In the genomic region with DNA sequence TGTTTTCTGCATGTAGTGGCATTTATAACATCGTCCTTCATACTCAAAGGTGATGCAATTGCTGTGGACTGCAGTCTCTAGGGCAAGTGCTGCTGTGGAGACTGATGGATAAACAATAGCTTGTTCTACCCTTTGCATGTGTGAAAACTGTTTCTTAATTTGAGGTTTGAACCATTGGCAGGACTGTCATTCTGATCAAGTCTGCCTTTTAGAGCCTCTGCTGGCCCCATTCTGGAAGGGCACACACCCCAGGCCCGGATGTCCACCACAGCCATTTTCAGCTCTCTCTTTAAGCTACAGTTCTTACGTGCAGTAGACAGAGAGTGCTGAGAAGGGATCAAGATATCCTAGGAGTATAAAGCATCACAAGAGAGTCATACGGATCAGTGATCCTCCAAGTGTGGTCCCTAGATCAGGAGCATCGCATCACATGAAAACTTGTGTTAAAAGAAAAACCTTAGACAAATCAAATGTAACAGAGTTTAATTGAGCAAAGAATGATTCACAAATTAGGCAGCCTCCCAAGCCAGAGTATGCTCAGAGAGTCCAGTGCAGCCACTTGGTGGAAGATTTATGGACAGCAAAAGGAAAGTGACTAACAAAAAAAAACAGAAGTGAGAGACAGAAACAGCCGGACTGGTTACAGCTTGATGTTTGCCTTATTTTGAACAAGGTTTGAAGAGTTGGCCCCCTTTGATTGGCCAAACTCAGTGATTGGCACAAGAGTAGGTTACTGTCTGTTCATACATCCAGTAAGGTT, we compare ENCODE assay signal across 8 cellular contexts. TPM values are rescaled to one million over a fixed set of nuclear protein-coding genes. Genes with fewer than 3 reads are reported as not detected.
DNase-seq lines count a peak whose midpoint lies in the region; ATAC-seq, FAIRE-seq and TF ChIP-seq lines count a peak whose summit lies in the region.

No MANE protein-coding gene starts in this region.

- CTCF ChIA-PET in MCF 10A (lab: Yijun Ruan, JAX), result interaction anchor here (0.7 to 3.9 kb wide), 7 partner anchors 44 to 130 kb away, joined by 3 to 40 read pairs (median 4); a partner anchor contains a TSS
- CTCF ChIA-PET in HepG2 (lab: Yijun Ruan, JAX; ENCODE audit: low intra/inter-chr PET ratio, low total read pairs), result interaction anchor here (5.9 kb wide), 1 partner anchor 88 kb away, joined by 68 read pairs; no protein-coding TSS in a partner anchor

- DNase-seq in MCF 10A (ENCODE audit: unreplicated experiment), result peak; percentile 67
- DNase-seq in breast epithelium (ENCODE audit: low spot score in 2 of 2), result no peak
- DNase-seq in HepG2 (ENCODE audit: low spot score), result no peak
- DNase-seq in activated naive CD8-positive, alpha-beta T cell treated with anti-CD3 and anti-CD28 coated beads for 36 hours, result no peak
- no peak for DNase-seq in NCI-H2227 treated with DMSO at 0.1 percent for 48 hours (lab: John Stamatoyannopoulos, UW)
- DNase-seq in DMS53 (lab: John Stamatoyannopoulos, UW), result no peak

- peak; percentile 62 for ATAC-seq in HG03378 (IDR thresholded peaks at IDR 0.05; ENCODE audit: unreplicated experiment)
- ATAC-seq in HepG2, result peak; percentile 43; the same call in 2 of the 3 replicates

- H2AFZ ChIP-seq in HepG2 (ENCODE audit: low read length), result no peak overlapping the region

- no peak overlapping the region for H3K4me2 ChIP-seq in HepG2 (ENCODE audit: low read depth, low read length)

- H3K4me3 ChIP-seq in breast epithelium (no peak overlapping the region), HepG2 (replicated peaks in 1 of 3; ENCODE audit: insufficient read depth in 1 of 3, low read depth in 2 of 3, low read length in 3 of 3) (no peak overlapping the region)

- BruUV-seq in MCF 10A (replicated peaks; lab: Mats Ljungman, UMichigan), result no TSS peak
- no TSS peak for BruUV-seq in HepG2 (replicated peaks; lab: Mats Ljungman, UMichigan)

- no peaks in the 10 kb centered on the region for H4K20me1 ChIP-seq in HepG2 (ENCODE audit: insufficient read depth, low read length)

- H3K36me3 ChIP-seq in breast epithelium, result no peaks in the 10 kb centered on the region
- H3K36me3 ChIP-seq in HepG2 (replicated peaks in 1 of 2; ENCODE audit: control insufficient read depth in 1 of 2, insufficient read depth in 2 of 2, low read length in 2 of 2), result no peaks in the 10 kb centered on the region; a peak in 1 of 5 replicates

- H3K27ac Mint-ChIP-seq in MCF 10A (ENCODE audit: low read depth, unreplicated experiment), result peak overlapping the region; percentile 25
- H3K27ac Mint-ChIP-seq in activated naive CD8-positive, alpha-beta T cell treated with anti-CD3 and anti-CD28 coated beads for 36 hours, result no peak overlapping the region

- peaks cover 8% of the 10 kb centered on the region for H3K79me2 ChIP-seq in HepG2 (ENCODE audit: insufficient read depth, low read length)

- H3K4me1 ChIP-seq in breast epithelium (no peaks in the 10 kb centered on the region), HepG2 (ENCODE audit: insufficient read depth, low read length) (peaks cover 32% of the 10 kb centered on the region)

- no peak for FAIRE-seq in HepG2 (lab: Jason Lieb, UNC)

- H3K27ac ChIP-seq in breast epithelium (no peak overlapping the region), angular gyrus (ENCODE audit: low read depth, low read length) (peak overlapping the region; percentile 56), HepG2 (ENCODE audit: extremely low read length, insufficient read depth, low read length) (no peak overlapping the region)

- H3K27me3 ChIP-seq in breast epithelium (no peaks in the 10 kb centered on the region), HepG2 (ENCODE audit: control insufficient read depth in 1 of 2, insufficient read depth in 2 of 2, low read length in 2 of 2) (no peaks in the 10 kb centered on the region)

- no peak overlapping the region for H3K9ac ChIP-seq in HepG2 (ENCODE audit: insufficient read depth, low read depth, low read length)

- TF ChIP-seq EP300 in HepG2 (IDR thresholded peaks at IDR 0.05; ENCODE audit: low read depth in 2 of 2, low read length in 2 of 2) (no peak), HepG2 (CRISPR knock-in tag; IDR thresholded peaks at IDR 0.05; ENCODE audit: borderline replicate concordance) (no peak)

- H3K9me3 ChIP-seq in breast epithelium, result no peaks in the 10 kb centered on the region
- H3K9me3 ChIP-seq in HepG2 (ENCODE audit: low read length), result no peaks in the 10 kb centered on the region

- 79% methylated on average over 6 of the region's 6 CpGs for WGBS in HepG2 (ENCODE audit: low lambda C conversion rate)

- H3K27me3 Mint-ChIP-seq in MCF 10A (ENCODE audit: insufficient read depth, unreplicated experiment), result no peaks in the 10 kb centered on the region
- peaks cover 11% of the 10 kb centered on the region for H3K27me3 Mint-ChIP-seq in activated naive CD8-positive, alpha-beta T cell treated with anti-CD3 and anti-CD28 coated beads for 36 hours

- no peak for TF ChIP-seq RAD21 in HepG2 (CRISPR knock-in tag; IDR thresholded peaks at IDR 0.05)

- H3K36me3 Mint-ChIP-seq in MCF 10A (ENCODE audit: insufficient read depth, unreplicated experiment), result no peaks in the 10 kb centered on the region
- no peaks in the 10 kb centered on the region for H3K36me3 Mint-ChIP-seq in activated naive CD8-positive, alpha-beta T cell treated with anti-CD3 and anti-CD28 coated beads for 36 hours

- no peaks in the 10 kb centered on the region for H3K9me3 Mint-ChIP-seq in MCF 10A (ENCODE audit: unreplicated experiment)
- no peaks in the 10 kb centered on the region for H3K9me3 Mint-ChIP-seq in activated naive CD8-positive, alpha-beta T cell treated with anti-CD3 and anti-CD28 coated beads for 36 hours

- peak overlapping the region; percentile 19 for H3K4me3 Mint-ChIP-seq in MCF 10A (ENCODE audit: unreplicated experiment)
- H3K4me3 Mint-ChIP-seq in activated naive CD8-positive, alpha-beta T cell treated with anti-CD3 and anti-CD28 coated beads for 36 hours, result no peak overlapping the region

- intact Hi-C loops in MCF 10A (cut with micrococcal nuclease) (no loop called here), breast epithelium (cut with DNase I; ENCODE audit: low total_unique reads) (no loop called here), HepG2 (cut with micrococcal nuclease; ENCODE audit: unreplicated experiment) (no loop called here)

- in situ Hi-C loops in HepG2 (cut with HindIII; ENCODE audit: extremely low pct_ligation_motif_present, low pct_unique_long_range_greater_than_20kb), result no loop called here

- H3K4me1 Mint-ChIP-seq in MCF 10A (ENCODE audit: insufficient read depth, unreplicated experiment), result peaks cover 27% of the 10 kb centered on the region
- H3K4me1 Mint-ChIP-seq in activated naive CD8-positive, alpha-beta T cell treated with anti-CD3 and anti-CD28 coated beads for 36 hours, result peaks cover 17% of the 10 kb centered on the region

- TF ChIP-seq CTCF in MCF 10A (IDR thresholded peaks at IDR 0.05; ENCODE audit: unreplicated experiment) (no peak), breast epithelium (IDR thresholded peaks at IDR 0.05) (no peak), HepG2 (CRISPR knock-in tag; IDR thresholded peaks at IDR 0.05) (no peak)

- TF ChIP-seq POLR2A in breast epithelium (IDR thresholded peaks at IDR 0.05) (no peak), HepG2 (IDR thresholded peaks at IDR 0.05; ENCODE audit: insufficient read depth in 1 of 2, low read depth in 2 of 2, low read length in 2 of 2) (no peak)

- POLR2A ChIA-PET in MCF 10A (lab: Yijun Ruan, JAX) (interaction anchor here (1.7 to 2.8 kb wide), 3 partner anchors 52 to 93 kb away, joined by 7 to 21 read pairs (median 11); a partner anchor contains a TSS), HepG2 (lab: Yijun Ruan, JAX) (interaction anchor here (1.2 kb wide), 1 partner anchor 92 kb away, joined by 8 read pairs; a partner anchor contains a TSS)

TF ChIP-seq in HepG2, 621 proteins besides CTCF, POLR2A, EP300 and RAD21 (continues in another document):
- TF ChIP-seq CEBPB (IDR thresholded peaks at IDR 0.05; ENCODE audit: borderline replicate concordance, low read depth, low read length) (peak; percentile 72), CC2D1A (CRISPR knock-in tag; IDR thresholded peaks at IDR 0.05) (no peak), ZMYM4 (CRISPR knock-in tag; IDR thresholded peaks at IDR 0.05) (no peak), MIXL1 (CRISPR knock-in tag; IDR thresholded peaks at IDR 0.05) (no peak), RFX3 (CRISPR knock-in tag; IDR thresholded peaks at IDR 0.05) (no peak)

RNA-seq across cellular contexts. Expression of a gene that starts 52.0 kb away (rescaled TPM):
- 0.82 and 0.98 TPM in 2 replicates for total RNA-seq in MCF 10A (2022)
- total RNA-seq in breast epithelium, result 10 to 100 TPM in 1 of 3 donors, 1 to 10 TPM in 1, under 1 TPM in 1; 0.64 to 10.5 (median 5.9) TPM
- total RNA-seq in HepG2 (2016; rRNA removed; fragmentation: Illumina TruSeq; extraction: Trizol), result 2.9 and 4.5 TPM in 2 replicates
- 0.51 and 0.62 TPM in 2 replicates for total RNA-seq in HepG2 (2016; cell fraction: cytosol; rRNA removed; fragmentation: Illumina TruSeq; extraction: Trizol; ENCODE audit: low read depth)
- total RNA-seq in HepG2 (2016; cell fraction: insoluble cytoplasmic fraction; rRNA removed; fragmentation: Illumina TruSeq; extraction: Trizol), result 2.9 and 4.1 TPM in 2 replicates
- total RNA-seq in HepG2 (2016; cell fraction: membrane; rRNA removed; fragmentation: Illumina TruSeq; extraction: Trizol), result 0.86 and 0.93 TPM in 2 replicates
- total RNA-seq in HepG2 (2016; cell fraction: nucleus; rRNA removed; fragmentation: Illumina TruSeq; extraction: Trizol), result 6.1 and 6.5 TPM in 2 replicates
- polyA plus RNA-seq in HepG2 (2011; rRNA removed), result 1.3 and 1.5 TPM in 2 replicates
- 0.56 and 1.2 TPM in 2 replicates for polyA plus RNA-seq in HepG2 (2011; cell fraction: cytosol; rRNA removed)
- polyA plus RNA-seq in HepG2 (2011; cell fraction: nucleus; rRNA removed), result 1.7 and 2.6 TPM in 2 replicates
- 0.65 and 0.80 TPM in 2 replicates for polyA plus RNA-seq in HepG2 (2012)
- polyA plus RNA-seq in HepG2 (2016; cell fraction: cytosol; fragmentation: Illumina TruSeq; extraction: Trizol; ENCODE audit: low read depth), result 0.08 and 0.10 TPM in 2 replicates
- polyA plus RNA-seq in HepG2 (2016; cell fraction: insoluble cytoplasmic fraction; fragmentation: Illumina TruSeq; extraction: Trizol; ENCODE audit: low read depth), result 1.7 and 1.9 TPM in 2 replicates
- polyA plus RNA-seq in HepG2 (2016; cell fraction: membrane; fragmentation: Illumina TruSeq; extraction: Trizol; ENCODE audit: low read depth), result 0.18 and 0.27 TPM in 2 replicates
- 2.1 and 2.6 TPM in 2 replicates for polyA plus RNA-seq in HepG2 (2016; cell fraction: nucleus; fragmentation: Illumina TruSeq; extraction: Trizol; ENCODE audit: insufficient read depth, low read depth)
- polyA minus RNA-seq in HepG2 (2011; rRNA and poly(A)+ RNA removed; ENCODE audit: low replicate concordance), result 5.6 and 8.1 TPM in 2 replicates
- polyA minus RNA-seq in HepG2 (2011; cell fraction: cytosol; rRNA and poly(A)+ RNA removed), result 2.5 and 3.6 TPM in 2 replicates
- 16.5 and 22.3 TPM in 2 replicates for polyA minus RNA-seq in HepG2 (2011; cell fraction: nucleus; rRNA and poly(A)+ RNA removed)
- under 1 TPM; 0.06 to 0.08 TPM for total RNA-seq in activated naive CD8-positive, alpha-beta T cell treated with anti-CD3 and anti-CD28 coated beads for 36 hours
